In the genomic region with DNA sequence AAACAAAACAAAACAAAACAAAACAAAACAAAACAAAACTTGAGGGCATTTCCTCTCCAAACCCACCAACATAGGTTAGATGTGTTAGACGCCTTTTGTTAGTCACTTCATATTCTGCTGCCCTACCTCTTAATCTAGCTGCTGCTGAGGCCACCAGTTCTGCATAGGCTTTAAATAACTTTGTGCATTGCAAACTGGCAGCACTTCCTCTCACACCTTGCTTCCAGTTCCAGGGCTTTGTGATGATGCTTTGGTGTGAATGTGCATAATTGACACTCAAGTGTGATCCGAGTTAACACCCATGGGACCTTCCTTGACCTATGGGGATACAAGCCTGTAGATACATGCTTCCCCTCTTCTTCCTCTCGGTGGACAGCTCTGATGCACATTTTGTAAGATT, we compare ENCODE assay signal across 36 cellular contexts. TPM values are rescaled to one million over a fixed set of nuclear protein-coding genes. Genes with fewer than 3 reads are reported as not detected.
"Had no signal": no experiment of that assay in that cellular context is flagged by ENCODE, and none has a peak within 500 bp of the region (broad histone marks: within the 10 kb centered on the region; RNA-seq: fewer than 3 reads in every experiment).

No MANE protein-coding gene starts in this region.

- DNase-seq: activated B cell treated with CpG ODN at 0.5 μM for 24 hours; activated CD4-positive, alpha-beta memory T cell treated with anti-CD3 and anti-CD28 coated beads, Interleukin-2, amount 10 ng/mL, durations not matched to agents 7 days and 5 days; activated CD4-positive, alpha-beta T cell treated with anti-CD3 and anti-CD28 coated beads for 48 hours; activated CD8-positive, alpha-beta memory T cell treated with anti-CD3 and anti-CD28 coated beads, Interleukin-2, amount 50 U/mL, for 48 hours; activated effector memory CD4-positive, alpha-beta T cell treated with Interleukin-2 at 50 U/mL for 16 hours; activated gamma-delta T cell treated with Interleukin-2 at 50 U/mL for 16 hours; activated naive CD4-positive, alpha-beta T cell treated with anti-CD3 and anti-CD28 coated beads, Interleukin-2, amount 50 U/mL, for 16 hours; activated naive CD4-positive, alpha-beta T cell treated with Interleukin-2 at 50 U/mL for 16 hours; activated T-cell treated with anti-CD3 and anti-CD28 coated beads for 4 hours; activated T-cell treated with anti-CD3 and anti-CD28 coated beads, Interleukin-2, amount 50 U/mL, for 24 hours; amniotic stem cell; anterior cingulate cortex; brain microvascular endothelial cell; dorsolateral prefrontal cortex; effector memory CD4-positive, alpha-beta T cell; foreskin keratinocyte; gastrocnemius medialis; glutamatergic neuron; heart left ventricle; T-helper 1 cell; T-helper 17 cell; T1000; WERI-Rb-1 had no signal

- H3K36me3 ChIP-seq: brain microvascular endothelial cell, esophagus muscularis mucosa, gastrocnemius medialis, heart left ventricle, WERI-Rb-1 had no signal

- H3K9me3 Mint-ChIP-seq: activated B cell treated with CpG ODN at 0.5 μM for 24 hours; activated CD4-positive, alpha-beta memory T cell treated with anti-CD3 and anti-CD28 coated beads, Interleukin-2, amount 10 ng/mL, durations not matched to agents 7 days and 5 days; dendritic cell treated with granulocyte-macrophage colony-stimulating factor and Interleukin-4, amounts not matched to agents 40 ng/mL and 50 ng/mL, for 4 days; T-helper 2 cell treated with Interferon-gamma antibody and Interleukin-4, amounts not matched to agents 5 μg/mL and 100 μg/mL, for 36 hours had no signal

- H3K4me3 ChIP-seq: coronary artery, dorsolateral prefrontal cortex, esophagus muscularis mucosa, gastrocnemius medialis, heart left ventricle had no signal

- H3K27me3 Mint-ChIP-seq: activated B cell treated with CpG ODN at 0.5 μM for 24 hours; activated CD4-positive, alpha-beta memory T cell treated with anti-CD3 and anti-CD28 coated beads, Interleukin-2, amount 10 ng/mL, durations not matched to agents 7 days and 5 days; activated T-cell treated with anti-CD3 and anti-CD28 coated beads, Interleukin-2, amount 50 U/mL, for 24 hours; T-helper 17 cell had no signal

- H3K4me1 Mint-ChIP-seq: activated B cell treated with CpG ODN at 0.5 μM for 24 hours; activated CD4-positive, alpha-beta memory T cell treated with anti-CD3 and anti-CD28 coated beads, Interleukin-2, amount 10 ng/mL, durations not matched to agents 7 days and 5 days; activated T-helper 17 cell treated with anti-CD3 and anti-CD28 coated beads, Interleukin-2, amount 50 U/mL, for 72 hours; central memory CD8-positive, alpha-beta T cell; T-helper 17 cell had no signal

- H3K27me3 ChIP-seq: brain microvascular endothelial cell, foreskin keratinocyte, gastrocnemius medialis, heart left ventricle had no signal

- H3K9me3 ChIP-seq: esophagus muscularis mucosa, gastrocnemius medialis, heart left ventricle had no signal

- H3K4me3 Mint-ChIP-seq: activated B cell treated with CpG ODN at 0.5 μM for 24 hours; activated CD4-positive, alpha-beta memory T cell treated with anti-CD3 and anti-CD28 coated beads, Interleukin-2, amount 10 ng/mL, durations not matched to agents 7 days and 5 days; activated naive CD8-positive, alpha-beta T cell; activated T-cell treated with anti-CD3 and anti-CD28 coated beads, Interleukin-2, amount 50 U/mL, for 24 hours; activated T-helper 17 cell treated with anti-CD3 and anti-CD28 coated beads, Interleukin-2, amount 50 U/mL, for 72 hours; central memory CD8-positive, alpha-beta T cell; dendritic cell treated with granulocyte-macrophage colony-stimulating factor and Interleukin-4, amounts not matched to agents 40 ng/mL and 50 ng/mL, for 4 days; T-helper 17 cell; T-helper 2 cell treated with Interferon-gamma antibody and Interleukin-4, amounts not matched to agents 5 μg/mL and 100 μg/mL, for 36 hours had no signal

- H3K27ac Mint-ChIP-seq: activated B cell treated with CpG ODN at 0.5 μM for 24 hours; activated CD4-positive, alpha-beta memory T cell treated with anti-CD3 and anti-CD28 coated beads, Interleukin-2, amount 10 ng/mL, durations not matched to agents 7 days and 5 days; activated naive CD8-positive, alpha-beta T cell; activated T-cell treated with anti-CD3 and anti-CD28 coated beads, Interleukin-2, amount 50 U/mL, for 24 hours; activated T-helper 17 cell treated with anti-CD3 and anti-CD28 coated beads, Interleukin-2, amount 50 U/mL, for 72 hours; dendritic cell treated with granulocyte-macrophage colony-stimulating factor and Interleukin-4, amounts not matched to agents 40 ng/mL and 50 ng/mL, for 4 days; T-helper 17 cell; T-helper 2 cell treated with Interferon-gamma antibody and Interleukin-4, amounts not matched to agents 5 μg/mL and 100 μg/mL, for 36 hours had no signal

- H3K4me1 ChIP-seq: esophagus muscularis mucosa, foreskin keratinocyte, gastrocnemius medialis, heart left ventricle had no signal

- ATAC-seq: activated CD4-positive, CD25-positive, alpha-beta regulatory T cell treated with anti-CD3 and anti-CD28 coated beads, Interleukin-2, amount 50 U/mL, for 24 hours; activated T-helper 17 cell treated with anti-CD3 and anti-CD28 coated beads, Interleukin-2, amount 50 U/mL, for 72 hours; foreskin keratinocyte; gastrocnemius medialis; heart left ventricle; T-helper 17 cell had no signal

- H3K36me3 Mint-ChIP-seq: activated naive CD8-positive, alpha-beta T cell had no signal

- H3K27ac ChIP-seq: brain microvascular endothelial cell, coronary artery, dorsolateral prefrontal cortex, esophagus muscularis mucosa, foreskin keratinocyte, gastrocnemius medialis, heart left ventricle, WERI-Rb-1 had no signal

RNA-seq across cellular contexts. Expression of a gene that starts 2.3 kb away (rescaled TPM):
- total RNA-seq: activated B cell treated with CpG ODN at 0.5 μM for 24 hours; activated CD4-positive, alpha-beta memory T cell treated with anti-CD3 and anti-CD28 coated beads, Interleukin-2, amount 10 ng/mL, durations not matched to agents 7 days and 5 days; activated T-helper 17 cell treated with anti-CD3 and anti-CD28 coated beads, Interleukin-2, amount 50 U/mL, for 72 hours; astrocyte; cardiac septum; cerebellum; dorsolateral prefrontal cortex; epithelial cell of proximal tubule; esophagus muscularis mucosa; foreskin keratinocyte; gastrocnemius medialis; heart left ventricle; T-helper 17 cell had no signal
- polyA plus RNA-seq: adipose tissue, foreskin keratinocyte, heart left ventricle had no signal

RNA-seq across cellular contexts. Expression of a gene that starts 38.8 kb away (rescaled TPM):
- total RNA-seq: activated B cell treated with CpG ODN at 0.5 μM for 24 hours; activated CD4-positive, alpha-beta memory T cell treated with anti-CD3 and anti-CD28 coated beads, Interleukin-2, amount 10 ng/mL, durations not matched to agents 7 days and 5 days; activated T-helper 17 cell treated with anti-CD3 and anti-CD28 coated beads, Interleukin-2, amount 50 U/mL, for 72 hours; astrocyte; cardiac septum; cerebellum; dorsolateral prefrontal cortex; esophagus muscularis mucosa; gastrocnemius medialis; T-helper 17 cell had no signal

RNA-seq across cellular contexts. Expression of a gene that starts 56.4 kb away (rescaled TPM):
- total RNA-seq: activated B cell treated with CpG ODN at 0.5 μM for 24 hours; activated CD4-positive, alpha-beta memory T cell treated with anti-CD3 and anti-CD28 coated beads, Interleukin-2, amount 10 ng/mL, durations not matched to agents 7 days and 5 days; activated T-helper 17 cell treated with anti-CD3 and anti-CD28 coated beads, Interleukin-2, amount 50 U/mL, for 72 hours; astrocyte; cardiac septum; cerebellum; epithelial cell of proximal tubule; esophagus muscularis mucosa; foreskin keratinocyte; heart left ventricle; T-helper 17 cell had no signal
